Comparison of ENCODE assay signal across 9 cellular contexts in the genomic region with DNA sequence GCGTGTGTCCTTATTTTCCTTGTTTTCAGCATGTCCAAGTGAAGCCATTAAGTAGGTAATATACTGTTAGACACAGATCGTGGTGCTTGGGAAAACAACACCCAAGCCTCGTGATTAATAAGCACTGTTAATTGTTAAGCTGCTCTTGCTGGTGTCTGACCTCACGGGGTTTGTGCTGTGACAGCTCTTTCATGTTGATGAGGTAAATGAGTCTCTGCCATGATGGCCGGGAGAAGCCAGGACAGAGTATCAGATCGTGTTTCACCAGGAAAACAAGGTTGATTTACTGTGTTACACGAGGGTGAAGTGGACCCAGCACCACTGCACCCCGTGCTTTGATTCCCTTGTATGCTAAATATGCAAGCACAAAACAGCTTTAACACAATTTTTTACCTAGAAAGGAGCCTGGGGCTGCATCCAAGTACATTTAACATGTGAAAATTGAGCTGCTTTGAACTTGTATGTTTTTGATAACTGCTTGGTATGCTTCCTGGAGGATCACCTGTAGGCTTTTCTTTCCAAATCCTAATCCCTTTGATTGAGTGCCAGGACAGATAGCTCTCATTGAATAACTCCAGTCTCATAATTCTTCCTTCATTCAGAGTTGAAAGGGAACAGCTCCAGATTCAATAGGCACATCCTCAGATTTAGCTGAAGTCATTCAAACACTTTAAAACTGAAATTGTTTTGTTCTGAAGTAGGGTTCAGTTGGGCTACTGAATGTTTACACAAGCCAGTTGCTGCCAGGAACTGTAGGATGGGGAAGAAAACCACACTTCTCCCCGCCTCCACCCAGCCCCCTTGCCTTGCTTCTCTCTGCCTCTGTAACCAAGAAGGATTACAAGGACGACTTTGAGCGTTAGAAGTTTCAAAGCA.
DNase-seq lines count a peak whose midpoint lies in the region; ATAC-seq and TF ChIP-seq lines count a peak whose summit lies in the region.
"Had no signal": no experiment of that assay in that cellular context is flagged by ENCODE, and none has a peak within 500 bp of the region (broad histone marks: within the 10 kb centered on the region; RNA-seq: fewer than 3 reads in every experiment).

No MANE protein-coding gene starts in this region.

- H3K27me3 ChIP-seq in body of pancreas, result no peaks in the 10 kb centered on the region

- H3K27ac Mint-ChIP-seq in activated naive CD8-positive, alpha-beta T cell treated with anti-CD3 and anti-CD28 coated beads for 36 hours, result no peak overlapping the region

- no peak for TF ChIP-seq POLR2A in body of pancreas (IDR thresholded peaks at IDR 0.05)

- intact Hi-C loops in body of pancreas (cut with DNase I), result no loop called here

- H3K9me3 ChIP-seq in body of pancreas, result no peaks in the 10 kb centered on the region

- H3K9me3 Mint-ChIP-seq in activated naive CD8-positive, alpha-beta T cell treated with anti-CD3 and anti-CD28 coated beads for 36 hours, result no peaks in the 10 kb centered on the region

- WGBS in body of pancreas, 2 donors, result 22 to 34% methylated on average over 10 to 11 of the region's 11 CpGs

- H3K36me3 ChIP-seq in body of pancreas (replicated peaks in 1 of 2; ENCODE audit: insufficient read depth in 1 of 2, low read depth in 2 of 2), result no peaks in the 10 kb centered on the region

- H3K4me1 Mint-ChIP-seq in activated naive CD8-positive, alpha-beta T cell treated with anti-CD3 and anti-CD28 coated beads for 36 hours, result no peaks in the 10 kb centered on the region

- TF ChIP-seq CTCF in body of pancreas (IDR thresholded peaks at IDR 0.05), result no peak

- ATAC-seq in body of pancreas, result peak; percentile 83
- ATAC-seq in HG03039 (IDR thresholded peaks at IDR 0.05; ENCODE audit: unreplicated experiment), result no peak
- ATAC-seq in HG03108 (IDR thresholded peaks at IDR 0.05; ENCODE audit: unreplicated experiment), result no peak
- no peak for ATAC-seq in GM18873 (IDR thresholded peaks at IDR 0.05; ENCODE audit: low FRiP score, unreplicated experiment)

- H3K4me3 ChIP-seq in body of pancreas, result no peak overlapping the region

- peaks cover 13% of the 10 kb centered on the region for H3K36me3 Mint-ChIP-seq in activated naive CD8-positive, alpha-beta T cell treated with anti-CD3 and anti-CD28 coated beads for 36 hours

- H3K27me3 Mint-ChIP-seq in activated naive CD8-positive, alpha-beta T cell treated with anti-CD3 and anti-CD28 coated beads for 36 hours, result no peaks in the 10 kb centered on the region

- H3K27ac ChIP-seq in body of pancreas, result peak overlapping the region; percentile 6 to 64 (median 49)

- H3K4me1 ChIP-seq in body of pancreas, result peaks cover 19% of the 10 kb centered on the region

- DNase-seq in DMS53 (lab: John Stamatoyannopoulos, UW) (peak; percentile 51), MV-4-11 (lab: John Stamatoyannopoulos, UW) (peak; percentile 59), body of pancreas (peak; percentile 19 to 58 (median 42)), mucosa of gallbladder (ENCODE audit: low spot score) (peak; percentile 28)
- no peak for DNase-seq in activated naive CD8-positive, alpha-beta T cell treated with anti-CD3 and anti-CD28 coated beads for 36 hours
- DNase-seq: activated CD4-positive, alpha-beta T cell treated with anti-CD3 and anti-CD28 coated beads, Interleukin-2, amount 50 U/mL, for 48 hours had no signal

- no peak overlapping the region for H3K4me3 Mint-ChIP-seq in activated naive CD8-positive, alpha-beta T cell treated with anti-CD3 and anti-CD28 coated beads for 36 hours
